1 cellular context compared by ENCODE assay signal in the genomic region with DNA sequence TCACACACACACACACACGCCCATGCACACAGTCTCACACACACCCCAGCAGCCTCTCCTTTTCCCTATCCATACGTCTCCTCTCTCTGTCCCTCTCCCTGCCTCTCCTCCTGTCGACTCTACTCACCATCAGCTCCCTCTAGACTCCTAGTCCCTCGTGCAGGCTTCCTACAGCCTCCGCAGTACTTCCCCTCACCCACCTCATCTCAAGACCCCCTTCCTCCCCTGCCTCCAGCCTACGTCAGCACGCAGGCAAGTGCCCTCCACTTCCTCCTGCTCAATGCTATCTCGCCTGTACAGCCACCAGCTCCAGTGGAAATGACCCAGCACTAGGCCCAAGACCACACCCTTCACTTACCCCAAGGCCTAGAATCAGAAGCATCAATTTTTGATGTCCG.
TF ChIP-seq lines count a peak whose summit lies in the region.

No MANE protein-coding gene starts in this region.

TF ChIP-seq in K562, 482 proteins besides CTCF, POLR2A, EP300 and RAD21 (continued from another document and continues in another):
- TF ChIP-seq, protein P1, sequence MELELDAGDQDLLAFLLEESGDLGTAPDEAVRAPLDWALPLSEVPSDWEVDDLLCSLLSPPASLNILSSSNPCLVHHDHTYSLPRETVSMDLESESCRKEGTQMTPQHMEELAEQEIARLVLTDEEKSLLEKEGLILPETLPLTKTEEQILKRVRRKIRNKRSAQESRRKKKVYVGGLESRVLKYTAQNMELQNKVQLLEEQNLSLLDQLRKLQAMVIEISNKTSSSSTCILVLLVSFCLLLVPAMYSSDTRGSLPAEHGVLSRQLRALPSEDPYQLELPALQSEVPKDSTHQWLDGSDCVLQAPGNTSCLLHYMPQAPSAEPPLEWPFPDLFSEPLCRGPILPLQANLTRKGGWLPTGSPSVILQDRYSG (tag; conservative IDR thresholded peaks at IDR 0.05; ENCODE audit: low read depth) = 0 out of 2 replicates have a peak, but pooled peaks have one; percentile 25
- TF ChIP-seq, protein P2, sequence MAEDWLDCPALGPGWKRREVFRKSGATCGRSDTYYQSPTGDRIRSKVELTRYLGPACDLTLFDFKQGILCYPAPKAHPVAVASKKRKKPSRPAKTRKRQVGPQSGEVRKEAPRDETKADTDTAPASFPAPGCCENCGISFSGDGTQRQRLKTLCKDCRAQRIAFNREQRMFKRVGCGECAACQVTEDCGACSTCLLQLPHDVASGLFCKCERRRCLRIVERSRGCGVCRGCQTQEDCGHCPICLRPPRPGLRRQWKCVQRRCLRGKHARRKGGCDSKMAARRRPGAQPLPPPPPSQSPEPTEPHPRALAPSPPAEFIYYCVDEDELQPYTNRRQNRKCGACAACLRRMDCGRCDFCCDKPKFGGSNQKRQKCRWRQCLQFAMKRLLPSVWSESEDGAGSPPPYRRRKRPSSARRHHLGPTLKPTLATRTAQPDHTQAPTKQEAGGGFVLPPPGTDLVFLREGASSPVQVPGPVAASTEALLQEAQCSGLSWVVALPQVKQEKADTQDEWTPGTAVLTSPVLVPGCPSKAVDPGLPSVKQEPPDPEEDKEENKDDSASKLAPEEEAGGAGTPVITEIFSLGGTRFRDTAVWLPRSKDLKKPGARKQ (CRISPR knock-in tag; IDR thresholded peaks at IDR 0.05) = no peak
- TF ChIP-seq MIER1 (IDR thresholded peaks at IDR 0.05; ENCODE audit: low read depth) = no peak
- 0 out of 2 replicates have a peak, but pooled peaks have one; percentile 34 for TF ChIP-seq OTX1 (CRISPR knock-in tag; IDR thresholded peaks at IDR 0.05)
- TF ChIP-seq KLF6 (CRISPR knock-in tag; IDR thresholded peaks at IDR 0.05; ENCODE audit: borderline replicate concordance) = 0 out of 2 replicates have a peak, but pooled peaks have one; percentile 19
- TF ChIP-seq, protein P3, sequence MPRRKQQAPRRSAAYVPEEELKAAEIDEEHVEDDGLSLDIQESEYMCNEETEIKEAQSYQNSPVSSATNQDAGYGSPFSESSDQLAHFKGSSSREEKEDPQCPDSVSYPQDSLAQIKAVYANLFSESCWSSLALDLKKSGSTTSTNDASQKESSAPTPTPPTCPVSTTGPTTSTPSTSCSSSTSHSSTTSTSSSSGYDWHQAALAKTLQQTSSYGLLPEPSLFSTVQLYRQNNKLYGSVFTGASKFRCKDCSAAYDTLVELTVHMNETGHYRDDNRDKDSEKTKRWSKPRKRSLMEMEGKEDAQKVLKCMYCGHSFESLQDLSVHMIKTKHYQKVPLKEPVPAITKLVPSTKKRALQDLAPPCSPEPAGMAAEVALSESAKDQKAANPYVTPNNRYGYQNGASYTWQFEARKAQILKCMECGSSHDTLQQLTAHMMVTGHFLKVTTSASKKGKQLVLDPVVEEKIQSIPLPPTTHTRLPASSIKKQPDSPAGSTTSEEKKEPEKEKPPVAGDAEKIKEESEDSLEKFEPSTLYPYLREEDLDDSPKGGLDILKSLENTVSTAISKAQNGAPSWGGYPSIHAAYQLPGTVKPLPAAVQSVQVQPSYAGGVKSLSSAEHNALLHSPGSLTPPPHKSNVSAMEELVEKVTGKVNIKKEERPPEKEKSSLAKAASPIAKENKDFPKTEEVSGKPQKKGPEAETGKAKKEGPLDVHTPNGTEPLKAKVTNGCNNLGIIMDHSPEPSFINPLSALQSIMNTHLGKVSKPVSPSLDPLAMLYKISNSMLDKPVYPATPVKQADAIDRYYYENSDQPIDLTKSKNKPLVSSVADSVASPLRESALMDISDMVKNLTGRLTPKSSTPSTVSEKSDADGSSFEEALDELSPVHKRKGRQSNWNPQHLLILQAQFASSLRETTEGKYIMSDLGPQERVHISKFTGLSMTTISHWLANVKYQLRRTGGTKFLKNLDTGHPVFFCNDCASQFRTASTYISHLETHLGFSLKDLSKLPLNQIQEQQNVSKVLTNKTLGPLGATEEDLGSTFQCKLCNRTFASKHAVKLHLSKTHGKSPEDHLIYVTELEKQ (CRISPR knock-in tag; IDR thresholded peaks at IDR 0.05) = no peak
- peak; percentile 49 for TF ChIP-seq MTA2 (IDR thresholded peaks at IDR 0.05; ENCODE audit: low read depth)
- TF ChIP-seq, protein P4, sequence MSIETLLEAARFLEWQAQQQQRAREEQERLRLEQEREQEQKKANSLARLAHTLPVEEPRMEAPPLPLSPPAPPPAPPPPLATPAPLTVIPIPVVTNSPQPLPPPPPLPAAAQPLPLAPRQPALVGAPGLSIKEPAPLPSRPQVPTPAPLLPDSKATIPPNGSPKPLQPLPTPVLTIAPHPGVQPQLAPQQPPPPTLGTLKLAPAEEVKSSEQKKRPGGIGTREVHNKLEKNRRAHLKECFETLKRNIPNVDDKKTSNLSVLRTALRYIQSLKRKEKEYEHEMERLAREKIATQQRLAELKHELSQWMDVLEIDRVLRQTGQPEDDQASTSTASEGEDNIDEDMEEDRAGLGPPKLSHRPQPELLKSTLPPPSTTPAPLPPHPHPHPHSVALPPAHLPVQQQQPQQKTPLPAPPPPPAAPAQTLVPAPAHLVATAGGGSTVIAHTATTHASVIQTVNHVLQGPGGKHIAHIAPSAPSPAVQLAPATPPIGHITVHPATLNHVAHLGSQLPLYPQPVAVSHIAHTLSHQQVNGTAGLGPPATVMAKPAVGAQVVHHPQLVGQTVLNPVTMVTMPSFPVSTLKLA (conservative IDR thresholded peaks at IDR 0.05) = 0 out of 4 replicates have a peak, but pooled peaks of 1 of the 2 experiments have one; percentile 24
- TF ChIP-seq, protein P5, sequence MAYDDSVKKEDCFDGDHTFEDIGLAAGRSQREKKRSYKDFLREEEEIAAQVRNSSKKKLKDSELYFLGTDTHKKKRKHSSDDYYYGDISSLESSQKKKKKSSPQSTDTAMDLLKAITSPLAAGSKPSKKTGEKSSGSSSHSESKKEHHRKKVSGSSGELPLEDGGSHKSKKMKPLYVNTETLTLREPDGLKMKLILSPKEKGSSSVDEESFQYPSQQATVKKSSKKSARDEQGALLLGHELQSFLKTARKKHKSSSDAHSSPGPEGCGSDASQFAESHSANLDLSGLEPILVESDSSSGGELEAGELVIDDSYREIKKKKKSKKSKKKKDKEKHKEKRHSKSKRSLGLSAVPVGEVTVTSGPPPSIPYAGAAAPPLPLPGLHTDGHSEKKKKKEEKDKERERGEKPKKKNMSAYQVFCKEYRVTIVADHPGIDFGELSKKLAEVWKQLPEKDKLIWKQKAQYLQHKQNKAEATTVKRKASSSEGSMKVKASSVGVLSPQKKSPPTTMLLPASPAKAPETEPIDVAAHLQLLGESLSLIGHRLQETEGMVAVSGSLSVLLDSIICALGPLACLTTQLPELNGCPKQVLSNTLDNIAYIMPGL (CRISPR knock-in tag; IDR thresholded peaks at IDR 0.05) = no peak
- peak in 1 of 2 experiments; percentile 26; a peak in 1 of 4 replicates for TF ChIP-seq KDM1A (IDR thresholded peaks at IDR 0.05)
- TF ChIP-seq, protein P6, sequence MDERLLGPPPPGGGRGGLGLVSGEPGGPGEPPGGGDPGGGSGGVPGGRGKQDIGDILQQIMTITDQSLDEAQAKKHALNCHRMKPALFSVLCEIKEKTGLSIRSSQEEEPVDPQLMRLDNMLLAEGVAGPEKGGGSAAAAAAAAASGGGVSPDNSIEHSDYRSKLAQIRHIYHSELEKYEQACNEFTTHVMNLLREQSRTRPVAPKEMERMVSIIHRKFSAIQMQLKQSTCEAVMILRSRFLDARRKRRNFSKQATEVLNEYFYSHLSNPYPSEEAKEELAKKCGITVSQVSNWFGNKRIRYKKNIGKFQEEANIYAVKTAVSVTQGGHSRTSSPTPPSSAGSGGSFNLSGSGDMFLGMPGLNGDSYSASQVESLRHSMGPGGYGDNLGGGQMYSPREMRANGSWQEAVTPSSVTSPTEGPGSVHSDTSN (CRISPR knock-in tag; IDR thresholded peaks at IDR 0.05; ENCODE audit: low read depth) = no peak
- TF ChIP-seq, protein P6 (tag; conservative IDR thresholded peaks at IDR 0.05; ENCODE audit: low read depth) = no peak
- TF ChIP-seq BDP1 (IDR thresholded peaks at IDR 0.05; ENCODE audit: insufficient read depth, insufficient read length) = no peak
- peak; percentile 66 for TF ChIP-seq CBFA2T2 (conservative IDR thresholded peaks at IDR 0.05)
- no peak for TF ChIP-seq MYBL2 (IDR thresholded peaks at IDR 0.05; ENCODE audit: low read depth)
- TF ChIP-seq MYBL2 (CRISPR knock-in tag; IDR thresholded peaks at IDR 0.05; ENCODE audit: borderline replicate concordance) = no peak
- TF ChIP-seq PHF21A (IDR thresholded peaks at IDR 0.05; ENCODE audit: borderline replicate concordance, low read depth) = no peak
- TF ChIP-seq HMGN3 (IDR thresholded peaks at IDR 0.05; ENCODE audit: borderline replicate concordance, extremely low read depth, insufficient read length, low read depth, low read length) = no peak
- TF ChIP-seq, protein P7, sequence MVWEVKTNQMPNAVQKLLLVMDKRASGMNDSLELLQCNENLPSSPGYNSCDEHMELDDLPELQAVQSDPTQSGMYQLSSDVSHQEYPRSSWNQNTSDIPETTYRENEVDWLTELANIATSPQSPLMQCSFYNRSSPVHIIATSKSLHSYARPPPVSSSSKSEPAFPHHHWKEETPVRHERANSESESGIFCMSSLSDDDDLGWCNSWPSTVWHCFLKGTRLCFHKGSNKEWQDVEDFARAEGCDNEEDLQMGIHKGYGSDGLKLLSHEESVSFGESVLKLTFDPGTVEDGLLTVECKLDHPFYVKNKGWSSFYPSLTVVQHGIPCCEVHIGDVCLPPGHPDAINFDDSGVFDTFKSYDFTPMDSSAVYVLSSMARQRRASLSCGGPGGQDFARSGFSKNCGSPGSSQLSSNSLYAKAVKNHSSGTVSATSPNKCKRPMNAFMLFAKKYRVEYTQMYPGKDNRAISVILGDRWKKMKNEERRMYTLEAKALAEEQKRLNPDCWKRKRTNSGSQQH (CRISPR knock-in tag; IDR thresholded peaks at IDR 0.05) = peak; percentile 90
- TF ChIP-seq HDAC2 (IDR thresholded peaks at IDR 0.05) = 0 out of 2 replicates have a peak, but pooled peaks have one; percentile 50
- TF ChIP-seq NR2C2 (CRISPR knock-in tag; IDR thresholded peaks at IDR 0.05) = no peak
- TF ChIP-seq NR2C2 (tag; IDR thresholded peaks at IDR 0.05) = no peak
- TF ChIP-seq ELF4 (CRISPR knock-in tag; IDR thresholded peaks at IDR 0.05) = peak; percentile 90
- no peak for TF ChIP-seq HNRNPK (IDR thresholded peaks at IDR 0.05; ENCODE audit: low read depth, low read length, poor library complexity, severe bottlenecking)
- TF ChIP-seq ZNF23 (CRISPR knock-in tag; IDR thresholded peaks at IDR 0.05) = no peak
- peak; percentile 72; the same call in 1 of the 2 replicates for TF ChIP-seq EHMT2 (IDR thresholded peaks at IDR 0.05)
- TF ChIP-seq BRD9 (IDR thresholded peaks at IDR 0.05; ENCODE audit: low read depth, partially characterized antibody) = no peak
- TF ChIP-seq, protein P8, sequence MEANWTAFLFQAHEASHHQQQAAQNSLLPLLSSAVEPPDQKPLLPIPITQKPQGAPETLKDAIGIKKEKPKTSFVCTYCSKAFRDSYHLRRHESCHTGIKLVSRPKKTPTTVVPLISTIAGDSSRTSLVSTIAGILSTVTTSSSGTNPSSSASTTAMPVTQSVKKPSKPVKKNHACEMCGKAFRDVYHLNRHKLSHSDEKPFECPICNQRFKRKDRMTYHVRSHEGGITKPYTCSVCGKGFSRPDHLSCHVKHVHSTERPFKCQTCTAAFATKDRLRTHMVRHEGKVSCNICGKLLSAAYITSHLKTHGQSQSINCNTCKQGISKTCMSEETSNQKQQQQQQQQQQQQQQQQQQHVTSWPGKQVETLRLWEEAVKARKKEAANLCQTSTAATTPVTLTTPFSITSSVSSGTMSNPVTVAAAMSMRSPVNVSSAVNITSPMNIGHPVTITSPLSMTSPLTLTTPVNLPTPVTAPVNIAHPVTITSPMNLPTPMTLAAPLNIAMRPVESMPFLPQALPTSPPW (CRISPR knock-in tag; IDR thresholded peaks at IDR 0.05) = peak; percentile 10; the same call in 1 of the 2 replicates
- TF ChIP-seq, protein P9, sequence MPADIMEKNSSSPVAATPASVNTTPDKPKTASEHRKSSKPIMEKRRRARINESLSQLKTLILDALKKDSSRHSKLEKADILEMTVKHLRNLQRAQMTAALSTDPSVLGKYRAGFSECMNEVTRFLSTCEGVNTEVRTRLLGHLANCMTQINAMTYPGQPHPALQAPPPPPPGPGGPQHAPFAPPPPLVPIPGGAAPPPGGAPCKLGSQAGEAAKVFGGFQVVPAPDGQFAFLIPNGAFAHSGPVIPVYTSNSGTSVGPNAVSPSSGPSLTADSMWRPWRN (IDR thresholded peaks at IDR 0.05; ENCODE audit: low read depth) = no peak
- no peak for TF ChIP-seq SRSF3 (IDR thresholded peaks at IDR 0.05; ENCODE audit: insufficient read depth, low read length)
- TF ChIP-seq TAF1 (IDR thresholded peaks at IDR 0.05; ENCODE audit: control insufficient read depth, extremely low read depth, insufficient read depth, low read length, severe bottlenecking) = no peak
